ENCODE assay signal across 1 cellular context in genomic region chr6:44133003-44133931, GRCh38.
TF ChIP-seq lines count a peak whose summit lies in the region.

No MANE protein-coding gene starts in this region.

TF ChIP-seq in endothelial cell of umbilical vein, 7 proteins besides CTCF, POLR2A, EP300 and RAD21:
- TF ChIP-seq, protein P1, sequence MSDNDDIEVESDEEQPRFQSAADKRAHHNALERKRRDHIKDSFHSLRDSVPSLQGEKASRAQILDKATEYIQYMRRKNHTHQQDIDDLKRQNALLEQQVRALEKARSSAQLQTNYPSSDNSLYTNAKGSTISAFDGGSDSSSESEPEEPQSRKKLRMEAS (IDR thresholded peaks at IDR 0.05; ENCODE audit: insufficient read depth, insufficient read length): no peak
- TF ChIP-seq EZH2 (IDR thresholded peaks at IDR 0.05; ENCODE audit: borderline replicate concordance, low read depth, low read length, severe bottlenecking) (no peak), MYC (IDR thresholded peaks at IDR 0.05; ENCODE audit: low read depth, low read length) (no peak), POLR2AphosphoS5 (IDR thresholded peaks at IDR 0.05; ENCODE audit: insufficient read depth, low read depth, low read length) (no peak), FOS (IDR thresholded peaks at IDR 0.05; ENCODE audit: borderline replicate concordance, insufficient read depth, low read length) (no peak), GATA2 (IDR thresholded peaks at IDR 0.05; ENCODE audit: insufficient read depth, insufficient read length, low read depth, low read length) (no peak), JUN (IDR thresholded peaks at IDR 0.05; ENCODE audit: borderline replicate concordance, insufficient read depth, insufficient read length, low read depth) (no peak)
